Comparison of ENCODE assay signal across 21 cellular contexts in genomic region chr22:19126874-19127273, GRCh38. TPM values are rescaled to one million over a fixed set of nuclear protein-coding genes. Genes with fewer than 3 reads are reported as not detected.
"Had no signal": no experiment of that assay in that cellular context is flagged by ENCODE, and none has a peak within 500 bp of the region (broad histone marks: within the 10 kb centered on the region; RNA-seq: fewer than 3 reads in every experiment).

No MANE protein-coding gene starts in this region.

- H3K36me3 ChIP-seq: MG63 had no signal

- H3K4me1 ChIP-seq: SJCRH30 had no signal

- H3K27ac ChIP-seq: HL-60, SJCRH30 had no signal

- FAIRE-seq: HTR-8/SVneo, RCC 7860 had no signal

- DNase-seq: Karpas-422, KG1, MG63, NCI-H1092, NCI-H1436, NCI-H187, NCI-H2029, NCI-H2081 treated with DMSO at 0.1 percent for 48 hours, NCI-H2171, NCI-H226, NCI-H446, NCI-H510A, NCI-H524 treated with DMSO at 0.1 percent for 48 hours, NCI-H774, RPMI8226, SHP77 treated with DMSO at 0.1 percent for 48 hours, SJCRH30 had no signal

- H3K4me3 ChIP-seq: MG63, SJCRH30 had no signal

- H3K27me3 ChIP-seq: MG63, SJCRH30 had no signal

- ATAC-seq: SK-N-SH treated with all-trans-retinoic acid at 6 μM for 48 hours had no signal

- H3K9me3 ChIP-seq: MG63, SJCRH30 had no signal

RNA-seq across cellular contexts. Expression of gene TSSK2, which starts 4.2 kb away (rescaled TPM):
- total RNA-seq: SJCRH30 had no signal

RNA-seq across cellular contexts. Expression of gene GSC2, which starts 23.2 kb away (rescaled TPM):
- total RNA-seq: SJCRH30 had no signal
